1 cellular context compared by ENCODE assay signal in genomic region chr22:19755145-19755710, GRCh38.
TF ChIP-seq lines count a peak whose summit lies in the region.

No MANE protein-coding gene starts in this region.

TF ChIP-seq in HepG2, 621 proteins besides CTCF, POLR2A, EP300 and RAD21:
- TF ChIP-seq ZNF263 (CRISPR knock-in tag; IDR thresholded peaks at IDR 0.05) (peak; percentile 52; the same call in 1 of the 2 replicates), PAXIP1 (CRISPR knock-in tag; conservative IDR thresholded peaks at IDR 0.05) (no peak)
TF ChIP-seq in HepG2: peak in this region for 1.
